ENCODE assay signal across 8 cellular contexts in the genomic region with DNA sequence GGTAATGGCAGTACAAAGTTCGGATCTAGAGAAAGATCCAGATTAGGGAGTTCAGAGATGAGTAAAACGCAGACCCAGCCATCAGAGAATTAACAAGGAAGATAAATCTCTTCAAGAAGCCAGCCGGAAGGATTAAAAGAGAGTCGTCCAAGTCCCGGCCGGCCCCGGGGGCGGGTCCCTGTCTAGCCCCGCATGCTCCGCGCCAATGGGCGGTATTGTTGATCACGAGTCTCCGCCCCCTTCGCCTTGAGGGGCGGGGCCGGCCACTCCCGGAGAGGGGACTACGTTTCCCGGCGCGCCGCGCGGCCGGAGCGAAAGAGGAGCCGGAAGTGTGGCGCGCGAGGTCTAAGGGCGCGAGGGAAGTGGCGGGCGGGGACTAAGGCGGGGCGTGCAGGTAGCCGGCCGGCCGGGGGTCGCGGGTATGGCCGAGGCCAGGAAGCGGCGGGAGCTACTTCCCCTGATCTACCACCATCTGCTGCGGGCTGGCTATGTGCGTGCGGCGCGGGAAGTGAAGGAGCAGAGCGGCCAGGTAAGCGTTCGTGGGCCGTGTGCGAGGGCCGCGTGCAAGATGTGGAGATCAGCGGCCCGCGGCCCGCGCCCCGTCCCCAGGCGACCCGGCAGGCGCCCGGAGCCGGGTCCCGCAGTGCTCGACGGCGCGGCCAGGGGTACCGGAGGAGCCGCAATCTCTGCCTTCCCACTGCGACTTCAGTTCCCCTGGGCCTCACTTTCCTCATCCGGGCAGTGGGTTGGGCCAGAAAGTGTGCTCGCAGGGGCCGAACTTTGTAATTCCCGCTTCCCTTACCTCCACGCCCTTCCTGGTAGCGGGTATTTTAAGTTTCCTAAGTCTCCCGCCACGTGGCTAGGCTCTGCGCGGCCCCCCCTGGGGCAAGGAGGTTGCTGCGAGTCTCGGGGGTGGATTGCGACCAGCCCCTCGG. TPM values are rescaled to one million over a fixed set of nuclear protein-coding genes. Genes with fewer than 3 reads are reported as not detected.
A peak's percentile ranks its signal among the peaks of the same experiment; 100 is the strongest.
DNase-seq lines count a peak whose midpoint lies in the region; ATAC-seq and TF ChIP-seq lines count a peak whose summit lies in the region.

A gene with protein sequence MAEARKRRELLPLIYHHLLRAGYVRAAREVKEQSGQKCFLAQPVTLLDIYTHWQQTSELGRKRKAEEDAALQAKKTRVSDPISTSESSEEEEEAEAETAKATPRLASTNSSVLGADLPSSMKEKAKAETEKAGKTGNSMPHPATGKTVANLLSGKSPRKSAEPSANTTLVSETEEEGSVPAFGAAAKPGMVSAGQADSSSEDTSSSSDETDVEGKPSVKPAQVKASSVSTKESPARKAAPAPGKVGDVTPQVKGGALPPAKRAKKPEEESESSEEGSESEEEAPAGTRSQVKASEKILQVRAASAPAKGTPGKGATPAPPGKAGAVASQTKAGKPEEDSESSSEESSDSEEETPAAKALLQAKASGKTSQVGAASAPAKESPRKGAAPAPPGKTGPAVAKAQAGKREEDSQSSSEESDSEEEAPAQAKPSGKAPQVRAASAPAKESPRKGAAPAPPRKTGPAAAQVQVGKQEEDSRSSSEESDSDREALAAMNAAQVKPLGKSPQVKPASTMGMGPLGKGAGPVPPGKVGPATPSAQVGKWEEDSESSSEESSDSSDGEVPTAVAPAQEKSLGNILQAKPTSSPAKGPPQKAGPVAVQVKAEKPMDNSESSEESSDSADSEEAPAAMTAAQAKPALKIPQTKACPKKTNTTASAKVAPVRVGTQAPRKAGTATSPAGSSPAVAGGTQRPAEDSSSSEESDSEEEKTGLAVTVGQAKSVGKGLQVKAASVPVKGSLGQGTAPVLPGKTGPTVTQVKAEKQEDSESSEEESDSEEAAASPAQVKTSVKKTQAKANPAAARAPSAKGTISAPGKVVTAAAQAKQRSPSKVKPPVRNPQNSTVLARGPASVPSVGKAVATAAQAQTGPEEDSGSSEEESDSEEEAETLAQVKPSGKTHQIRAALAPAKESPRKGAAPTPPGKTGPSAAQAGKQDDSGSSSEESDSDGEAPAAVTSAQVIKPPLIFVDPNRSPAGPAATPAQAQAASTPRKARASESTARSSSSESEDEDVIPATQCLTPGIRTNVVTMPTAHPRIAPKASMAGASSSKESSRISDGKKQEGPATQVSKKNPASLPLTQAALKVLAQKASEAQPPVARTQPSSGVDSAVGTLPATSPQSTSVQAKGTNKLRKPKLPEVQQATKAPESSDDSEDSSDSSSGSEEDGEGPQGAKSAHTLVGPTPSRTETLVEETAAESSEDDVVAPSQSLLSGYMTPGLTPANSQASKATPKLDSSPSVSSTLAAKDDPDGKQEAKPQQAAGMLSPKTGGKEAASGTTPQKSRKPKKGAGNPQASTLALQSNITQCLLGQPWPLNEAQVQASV (N-terminal part only) (plus strand): TSS at position 372 of the 935 bp plus-strand sequence. CDS start 50 bp downstream, at position 422.

- intact Hi-C loops in T-helper 2 cell treated with Interferon-gamma antibody and Interleukin-4, amounts not matched to agents 100 ng/mL and 5 ng/mL, for 36 hours (cut with micrococcal nuclease) = loop anchor here (1.0 to 10.0 kb wide), 12 partner anchors 56 to 1973 kb away; a partner anchor contains a TSS
- intact Hi-C loops in vagina (cut with DNase I) = no loop called here

- ATAC-seq in GM18499 (IDR thresholded peaks at IDR 0.05; ENCODE audit: insufficient read depth, unreplicated experiment) (peak; percentile 81), HG02943 (IDR thresholded peaks at IDR 0.05; ENCODE audit: low read depth, unreplicated experiment) (peak; percentile 89)

- H3K27ac ChIP-seq in right atrium auricular region (peak within 1 kb of the TSS; percentile 42 to 78), vagina (peak within 1 kb of the TSS; percentile 43)

- no peak for TF ChIP-seq CTCF in right atrium auricular region (IDR thresholded peaks at IDR 0.05)
- TF ChIP-seq CTCF in vagina (IDR thresholded peaks at IDR 0.05) = no peak

- DNase-seq in NCI-H187 treated with DMSO at 0.1 percent for 48 hours (lab: John Stamatoyannopoulos, UW) (peak; percentile 71), anterior cingulate cortex (lab: John Stamatoyannopoulos, UW) (peak; percentile 49 to 98 (median 93)), right atrium auricular region (ENCODE audit: low spot score) (peak; percentile 96), putamen (ENCODE audit: low spot score) (peak; percentile 96), vagina (ENCODE audit: extremely low spot score in 2 of 2) (peak in 1 of 2 donors; percentile 94)

- H3K36me3 ChIP-seq in right atrium auricular region (peaks cover 16% of the 10 kb centered on the region), vagina (peaks cover 0 to 15% of the 10 kb centered on the region in 2 donors)

- H3K9me3 ChIP-seq in right atrium auricular region (no peaks in the 10 kb centered on the region), vagina (no peaks in the 10 kb centered on the region)

- no peak for TF ChIP-seq POLR2A in vagina (IDR thresholded peaks at IDR 0.05)

- H3K4me3 ChIP-seq in right atrium auricular region = peak within 1 kb of the TSS; percentile 86 to 99
- H3K4me3 ChIP-seq in vagina = peak within 1 kb of the TSS; percentile 70 to 81

- H3K4me1 ChIP-seq in right atrium auricular region (peaks cover 0 to 21% of the 10 kb centered on the region in 2 donors), vagina (peaks cover 16% of the 10 kb centered on the region)

- H3K27me3 ChIP-seq in right atrium auricular region = no peaks in the 10 kb centered on the region
- H3K27me3 ChIP-seq in vagina = no peaks in the 10 kb centered on the region

RNA-seq across cellular contexts. Expression of the gene that starts here (rescaled TPM):
- total RNA-seq in T-helper 2 cell treated with Interferon-gamma antibody and Interleukin-4, amounts not matched to agents 100 ng/mL and 5 ng/mL, for 36 hours = 72.0 and 74.3 TPM in 2 replicates
- total RNA-seq in right atrium auricular region (10 to 100 TPM; 17.5 to 18.1 TPM), vagina (39.3 TPM)
